Comparison of ENCODE assay signal across 16 cellular contexts in the genomic region with DNA sequence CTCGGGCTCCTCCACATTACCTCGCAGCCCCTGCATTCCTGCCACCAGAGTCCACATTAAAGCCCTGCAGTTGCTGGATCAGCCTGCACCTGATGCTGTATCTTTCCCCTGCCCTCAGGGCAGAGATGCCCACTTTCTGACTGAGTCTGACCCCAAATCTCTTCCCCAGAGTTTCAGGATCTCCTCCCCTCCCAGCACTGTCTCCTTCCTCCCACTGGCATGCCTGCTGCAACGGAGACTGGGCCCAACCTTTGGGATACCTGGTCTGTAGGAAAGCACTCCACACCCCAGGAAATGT. TPM values are rescaled to one million over a fixed set of nuclear protein-coding genes. Genes with fewer than 3 reads are reported as not detected.
DNase-seq lines count a peak whose midpoint lies in the region; ATAC-seq and TF ChIP-seq lines count a peak whose summit lies in the region.
"Had no signal": no experiment of that assay in that cellular context is flagged by ENCODE, and none has a peak within 500 bp of the region (broad histone marks: within the 10 kb centered on the region; RNA-seq: fewer than 3 reads in every experiment).

No MANE protein-coding gene starts in this region.

- no peak overlapping the region for H2BK5ac ChIP-seq in neuronal stem cell (ENCODE audit: low read length)

- H3K9me3 Mint-ChIP-seq in endodermal cell = peaks cover 5% of the 10 kb centered on the region

- ATAC-seq in HG03432 (IDR thresholded peaks at IDR 0.05; ENCODE audit: unreplicated experiment) (no peak), GM18867 (IDR thresholded peaks at IDR 0.05; ENCODE audit: unreplicated experiment) (no peak), HG02970 (IDR thresholded peaks at IDR 0.05; ENCODE audit: low FRiP score, unreplicated experiment) (no peak), HG03571 (IDR thresholded peaks at IDR 0.05; ENCODE audit: unreplicated experiment) (no peak)

- H3K4me1 Mint-ChIP-seq in endodermal cell = peaks cover 10% of the 10 kb centered on the region

- DNase-seq in AG04450 (ENCODE audit: low read depth, low spot score) (no peak), H7 (peak; percentile 45), endodermal cell (peak; percentile 42), neuronal stem cell (ENCODE audit: low spot score) (no peak)
- DNase-seq: GF-D8, NCI-H226 had no signal

- no peak overlapping the region for H3K27ac Mint-ChIP-seq in endodermal cell

- H3K4me3 ChIP-seq in AG04450 (ENCODE audit: low read depth, low read length) (no peak overlapping the region), H7 (ENCODE audit: insufficient read depth, low read depth, low read length) (no peak overlapping the region), endodermal cell (ENCODE audit: low read length) (no peak overlapping the region), neuronal stem cell (ENCODE audit: low read length in 2 of 2) (no peak overlapping the region)

- H3K36me3 ChIP-seq in H7 (replicated peaks; ENCODE audit: control insufficient read depth, insufficient read depth, low read length) = no peaks in the 10 kb centered on the region
- no peaks in the 10 kb centered on the region for H3K36me3 ChIP-seq in endodermal cell (ENCODE audit: control insufficient read depth, insufficient read depth, low read length)
- H3K36me3 ChIP-seq in neuronal stem cell (replicated peaks in 1 of 2; ENCODE audit: control insufficient read depth in 2 of 2, insufficient read depth in 2 of 2, low read length in 2 of 2) = peaks cover 0 to 57% of the 10 kb centered on the region in 2 donors

- H3K9me3 ChIP-seq in AG04450 (ENCODE audit: control insufficient read depth, insufficient read depth, low read length) (peaks cover 9% of the 10 kb centered on the region), endodermal cell (ENCODE audit: control insufficient read depth, low read length) (no peaks in the 10 kb centered on the region), neuronal stem cell (replicated peaks in 1 of 2; ENCODE audit: control insufficient read depth in 2 of 2, insufficient read depth in 1 of 2, low read depth in 1 of 2, low read length in 2 of 2) (peaks cover 2 to 18% of the 10 kb centered on the region in 2 donors)

- TF ChIP-seq CTCF in AG04450 (IDR thresholded peaks at IDR 0.05; ENCODE audit: low read depth, low read length) (0 out of 2 replicates have a peak, but pooled peaks have one; percentile 5), endodermal cell (conservative IDR thresholded peaks at IDR 0.05) (no peak)

- H3K27me3 ChIP-seq in AG04450 (ENCODE audit: control insufficient read depth, insufficient read depth, low read length) (peaks cover 49% of the 10 kb centered on the region), H7 (ENCODE audit: control insufficient read depth, insufficient read depth, low read length) (no peaks in the 10 kb centered on the region), endodermal cell (ENCODE audit: control insufficient read depth, insufficient read depth, low read length, poor library complexity, severe bottlenecking) (no peaks in the 10 kb centered on the region), neuronal stem cell (ENCODE audit: control insufficient read depth in 3 of 3, insufficient read depth in 3 of 3, low read depth in 1 of 3, low read length in 3 of 3) (no peaks in the 10 kb centered on the region)

- H2AFZ ChIP-seq in neuronal stem cell (ENCODE audit: low read length) = no peak overlapping the region

- H3K27me3 Mint-ChIP-seq in endodermal cell (ENCODE audit: insufficient read depth) = peaks cover 16% of the 10 kb centered on the region

- no peak overlapping the region for H3K14ac ChIP-seq in neuronal stem cell (ENCODE audit: low read length)

- no peak overlapping the region for H3K23ac ChIP-seq in neuronal stem cell (ENCODE audit: low read depth, low read length, poor library complexity)

- H3K36me3 Mint-ChIP-seq in endodermal cell (ENCODE audit: low read depth) = no peaks in the 10 kb centered on the region
- H3K36me3 Mint-ChIP-seq: CD14-positive monocyte had no signal

- no peak overlapping the region for H4K8ac ChIP-seq in neuronal stem cell (ENCODE audit: low read depth, low read length)

- H3K4me3 Mint-ChIP-seq in endodermal cell = no peak overlapping the region
- H3K4me3 Mint-ChIP-seq: CD14-positive monocyte had no signal

- no peak overlapping the region for H3K4ac ChIP-seq in neuronal stem cell (ENCODE audit: low read length)

- H3K79me1 ChIP-seq in neuronal stem cell (ENCODE audit: low read depth, low read length) = no peaks in the 10 kb centered on the region

- no peak overlapping the region for H3K18ac ChIP-seq in neuronal stem cell (ENCODE audit: low read length)

- CTCF ChIA-PET in AG04450 (lab: Charles Lee) = interaction anchor here (1.3 to 4.4 kb wide), 2 partner anchors 14 to 69 kb away, joined by 4 to 23 read pairs; no protein-coding TSS in a partner anchor

- WGBS in endodermal cell (ENCODE audit: insufficient coverage in 1 of 2, insufficient read length in 1 of 2), 2 experiments = 87 to 100% methylated on average over 1 to 3 of the region's 3 CpGs
- WGBS in neuronal stem cell (ENCODE audit: extremely low coverage in 2 of 2, insufficient read length in 2 of 2, insufficient replicate concordance in 1 of 2), 2 donors = no CpG with 5 or more reads among the region's 3 CpGs

- no peaks in the 10 kb centered on the region for H3K4me1 ChIP-seq in endodermal cell (ENCODE audit: control insufficient read depth, insufficient read depth, low read length)
- H3K4me1 ChIP-seq in neuronal stem cell (ENCODE audit: control insufficient read depth in 2 of 2, insufficient read depth in 1 of 2, low read depth in 1 of 2, low read length in 2 of 2) = no peaks in the 10 kb centered on the region

- no peak overlapping the region for H2BK15ac ChIP-seq in neuronal stem cell (ENCODE audit: low read length)

- no peak overlapping the region for H3K4me2 ChIP-seq in neuronal stem cell (ENCODE audit: insufficient read depth, low read length, poor library complexity, severe bottlenecking)

- POLR2A ChIA-PET in AG04450 (lab: Yijun Ruan, JAX) = no interaction called here

- H2BK120ac ChIP-seq in neuronal stem cell (ENCODE audit: low read depth, low read length) = no peak overlapping the region

- H2AK5ac ChIP-seq in neuronal stem cell (ENCODE audit: low read depth, low read length) = peak overlapping the region; percentile 48

- H3K27ac ChIP-seq in AG04450 (ENCODE audit: low read depth, low read length) (no peak overlapping the region), endodermal cell (ENCODE audit: low read depth, low read length) (no peak overlapping the region), neuronal stem cell (replicated peaks; ENCODE audit: low read length) (no peak overlapping the region)
- H3K27ac ChIP-seq: HL-60, RWPE1 had no signal

- no peak overlapping the region for H4K91ac ChIP-seq in neuronal stem cell (ENCODE audit: low read depth, low read length, poor library complexity)

- no peak overlapping the region for H3K9ac ChIP-seq in endodermal cell (ENCODE audit: extremely low read depth, low read length, poor library complexity, severe bottlenecking)
- H3K9ac ChIP-seq in neuronal stem cell (ENCODE audit: low read depth, low read length, poor library complexity) = no peak overlapping the region

- H2BK12ac ChIP-seq in neuronal stem cell (ENCODE audit: low read length) = no peak overlapping the region

RNA-seq across cellular contexts. Expression of gene GP9, which starts 20.6 kb away (rescaled TPM):
- not detected in 2 replicates for polyA plus RNA-seq in AG04450 (2011; rRNA removed)
- not detected in 2 replicates for polyA minus RNA-seq in AG04450 (2011; rRNA and poly(A)+ RNA removed)
- total RNA-seq in H7 (2014; rRNA removed; shearing (Covaris generic)) = not detected in 2 replicates
- not detected for total RNA-seq in endodermal cell
- polyA plus RNA-seq in endodermal cell (2013, experiment 1 of 2) = not detected
- polyA plus RNA-seq in endodermal cell (2013, experiment 2 of 2) = not detected
- polyA plus RNA-seq in neuronal stem cell (2013, experiment 1 of 2) = not detected
- polyA plus RNA-seq in neuronal stem cell (2013, experiment 2 of 2) = not detected
- total RNA-seq: A172, Calu3, OCI-LY7 had no signal

RNA-seq across cellular contexts. Expression of gene EFCC1, which starts 38.9 kb away (rescaled TPM):
- polyA plus RNA-seq in AG04450 (2011; rRNA removed) = 0.27 and 0.35 TPM in 2 replicates
- 0.09 TPM in 1 of 2 replicates, not detected in the other for polyA minus RNA-seq in AG04450 (2011; rRNA and poly(A)+ RNA removed)
- 0.21 and 0.81 TPM in 2 replicates for total RNA-seq in H7 (2014; rRNA removed; shearing (Covaris generic))
- under 1 TPM; 0.31 to 0.93 TPM for total RNA-seq in endodermal cell
- 26.5 TPM for polyA plus RNA-seq in endodermal cell (2013, experiment 1 of 2)
- 23.8 TPM for polyA plus RNA-seq in endodermal cell (2013, experiment 2 of 2)
- 0.96 TPM for polyA plus RNA-seq in neuronal stem cell (2013, experiment 1 of 2)
- 0.93 TPM for polyA plus RNA-seq in neuronal stem cell (2013, experiment 2 of 2)
- total RNA-seq: Calu3, OCI-LY7 had no signal

RNA-seq across cellular contexts. Expression of gene CFAP92, which starts 46.1 kb away (rescaled TPM):
- 0.10 TPM in 1 of 2 replicates, not detected in the other for polyA plus RNA-seq in AG04450 (2011; rRNA removed)
- 0.04 TPM in 1 of 2 replicates, not detected in the other for polyA minus RNA-seq in AG04450 (2011; rRNA and poly(A)+ RNA removed)
- total RNA-seq in H7 (2014; rRNA removed; shearing (Covaris generic)) = 0.87 and 1.7 TPM in 2 replicates
- total RNA-seq in endodermal cell = 1 to 10 TPM; 1.3 to 3.0 TPM
- 11.9 TPM for polyA plus RNA-seq in endodermal cell (2013, experiment 1 of 2)
- polyA plus RNA-seq in endodermal cell (2013, experiment 2 of 2) = 13.2 TPM
- 5.9 TPM for polyA plus RNA-seq in neuronal stem cell (2013, experiment 1 of 2)
- 7.3 TPM for polyA plus RNA-seq in neuronal stem cell (2013, experiment 2 of 2)

Comparison
In these comparisons a context has a peak if more than half of its experiments do, and no peak if none do; other contexts are left out.
1. DNase-seq: peak in H7 (single experiment) and endodermal cell (single experiment); none in AG04450 (single experiment) and neuronal stem cell (single experiment).